ENCODE assay signal across 21 cellular contexts in the genomic region with DNA sequence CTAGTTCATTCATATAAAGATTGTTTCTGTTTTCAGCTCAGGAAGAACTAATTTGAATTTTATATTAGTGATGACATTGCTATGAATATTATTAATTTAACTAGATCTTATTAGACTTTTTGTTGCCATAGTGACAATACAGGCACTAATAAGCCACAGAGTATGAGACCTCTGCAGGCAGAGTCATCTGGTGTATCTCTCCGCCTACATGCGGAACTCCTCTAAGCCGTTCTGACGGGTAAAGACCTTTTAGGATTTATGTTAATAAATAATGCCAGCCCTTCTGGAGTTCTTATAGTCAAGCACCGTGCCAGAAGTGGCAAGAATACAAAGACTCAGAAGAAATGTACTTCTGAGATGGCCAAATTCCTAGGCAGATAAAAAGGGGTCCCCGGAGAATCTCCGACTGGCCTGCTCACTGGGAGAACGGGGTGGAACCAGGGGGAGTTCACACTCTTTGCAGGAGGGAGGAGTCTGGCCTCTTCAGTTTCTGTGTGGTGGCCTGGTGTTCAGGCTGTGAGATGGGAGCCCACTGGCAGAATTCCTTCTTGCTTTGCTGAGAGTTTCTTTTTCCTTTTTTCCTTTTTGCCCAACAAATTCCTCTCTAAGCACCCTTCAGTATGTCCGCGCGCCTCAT.
DNase-seq lines count a peak whose midpoint lies in the region; ATAC-seq and TF ChIP-seq lines count a peak whose summit lies in the region.
"Had no signal": no experiment of that assay in that cellular context is flagged by ENCODE, and none has a peak within 500 bp of the region (broad histone marks: within the 10 kb centered on the region; RNA-seq: fewer than 3 reads in every experiment).

No MANE protein-coding gene starts in this region.

- peaks cover 19% of the 10 kb centered on the region for H3K36me3 ChIP-seq in OCI-LY3 (replicated peaks; ENCODE audit: low read depth, low read length)
- no peaks in the 10 kb centered on the region for H3K36me3 ChIP-seq in smooth muscle cell (ENCODE audit: low read depth)
- H3K36me3 ChIP-seq in Peyer's patch = no peaks in the 10 kb centered on the region
- H3K36me3 ChIP-seq: MG63, upper lobe of left lung had no signal

- 26% methylated on average over 11 of the region's 11 CpGs for WGBS in smooth muscle cell (ENCODE audit: low lambda C conversion rate)

- H2AFZ ChIP-seq in OCI-LY3 (ENCODE audit: low read depth, low read length) (no peak overlapping the region), smooth muscle cell (ENCODE audit: low read depth) (no peak overlapping the region)

- H3K27ac ChIP-seq in OCI-LY3 (ENCODE audit: low read length) (peak overlapping the region; percentile 100), smooth muscle cell (ENCODE audit: low read depth) (peak overlapping the region; percentile 93), Peyer's patch (no peak overlapping the region)
- H3K27ac ChIP-seq: skin epidermis, upper lobe of left lung had no signal

- H3K4me3 ChIP-seq in OCI-LY3 (ENCODE audit: low read length) (peak overlapping the region; percentile 39; the same call in 1 of the 2 replicates), smooth muscle cell (no peak overlapping the region), Peyer's patch (no peak overlapping the region)
- H3K4me3 ChIP-seq: MG63, skin epidermis, upper lobe of left lung had no signal

- TF ChIP-seq POLR2A in Peyer's patch (IDR thresholded peaks at IDR 0.05) = no peak

- H4K20me1 ChIP-seq in OCI-LY3 (ENCODE audit: insufficient read depth, low read length) = no peaks in the 10 kb centered on the region
- H4K20me1 ChIP-seq in smooth muscle cell (ENCODE audit: low read depth) = no peaks in the 10 kb centered on the region

- ATAC-seq in left cardiac atrium = peak; percentile 63 to 66
- ATAC-seq in GM21717 (IDR thresholded peaks at IDR 0.05; ENCODE audit: unreplicated experiment) = no peak
- ATAC-seq: naive thymus-derived CD8-positive, alpha-beta T cell; stimulated activated naive CD8-positive, alpha-beta T cell treated with anti-CD3 and anti-CD28 coated beads, Interleukin-15, amount 100 ng/mL, for 72 hours had no signal

- no peaks in the 10 kb centered on the region for H3F3A ChIP-seq in smooth muscle cell (ENCODE audit: low read depth)

- TF ChIP-seq CTCF in OCI-LY3 (IDR thresholded peaks at IDR 0.05; ENCODE audit: low read depth, low read length) (no peak), smooth muscle cell (IDR thresholded peaks at IDR 0.05; ENCODE audit: borderline replicate concordance, insufficient read depth, poor library complexity, severe bottlenecking) (no peak), Peyer's patch (IDR thresholded peaks at IDR 0.05) (no peak)

- H3K4me1 ChIP-seq in OCI-LY3 (ENCODE audit: low read length) = peaks cover 76% of the 10 kb centered on the region
- no peaks in the 10 kb centered on the region for H3K4me1 ChIP-seq in smooth muscle cell (ENCODE audit: low read depth)
- no peaks in the 10 kb centered on the region for H3K4me1 ChIP-seq in Peyer's patch

- H3K4me2 ChIP-seq in OCI-LY3 (ENCODE audit: low read length) = peak overlapping the region; percentile 67
- peak overlapping the region; percentile 52 for H3K4me2 ChIP-seq in smooth muscle cell

- intact Hi-C loops in left cardiac atrium (cut with DNase I) = loop anchor here in 1 of 2 donors (10.0 kb wide), 1 partner anchor 131 kb away; no protein-coding TSS in a partner anchor

- no peaks in the 10 kb centered on the region for H3K9me3 ChIP-seq in OCI-LY3 (ENCODE audit: insufficient read depth, low read length)
- H3K9me3 ChIP-seq in smooth muscle cell (replicated peaks; ENCODE audit: low read depth) = no peaks in the 10 kb centered on the region
- no peaks in the 10 kb centered on the region for H3K9me3 ChIP-seq in Peyer's patch
- H3K9me3 ChIP-seq: MG63, upper lobe of left lung had no signal

- H3K27me3 ChIP-seq in OCI-LY3 (ENCODE audit: low read depth, low read length) (no peaks in the 10 kb centered on the region), smooth muscle cell (ENCODE audit: low read depth) (no peaks in the 10 kb centered on the region), Peyer's patch (no peaks in the 10 kb centered on the region)
- H3K27me3 ChIP-seq: MG63, upper lobe of left lung had no signal

- H3K9ac ChIP-seq in OCI-LY3 (ENCODE audit: low read length) = peak overlapping the region; percentile 97
- H3K9ac ChIP-seq in smooth muscle cell (ENCODE audit: low read depth) = peak overlapping the region; percentile 80

- peaks cover 12% of the 10 kb centered on the region for H3K79me2 ChIP-seq in OCI-LY3 (ENCODE audit: low read length)
- H3K79me2 ChIP-seq in smooth muscle cell (ENCODE audit: low read depth) = no peaks in the 10 kb centered on the region

- DNase-seq in GM03348 (ENCODE audit: low spot score) (peak; percentile 46), left cardiac atrium (no peak), smooth muscle cell (lab: John Stamatoyannopoulos, UW; ENCODE audit: unreplicated experiment) (peak; percentile 16), Peyer's patch (no peak), NCI-H2171 treated with DMSO at 0.1 percent for 48 hours (lab: John Stamatoyannopoulos, UW) (no peak)
- DNase-seq: activated CD4-positive, alpha-beta T cell treated with anti-CD3 and anti-CD28 coated beads, Interleukin-2, amount 10 ng/mL, durations not matched to agents 7 days and 5 days; activated effector memory CD4-positive, alpha-beta T cell treated with Interleukin-2 at 50 U/mL for 16 hours; C1 segment of cervical spinal cord; islet precursor cell; MG63; naive thymus-derived CD8-positive, alpha-beta T cell; NCI-H1436 treated with DMSO at 0.1 percent for 48 hours; OCI-M1; posterior cingulate gyrus; SHP77 treated with DMSO at 0.1 percent for 48 hours; stimulated activated CD4-positive, alpha-beta T cell treated with anti-CD3 and anti-CD28 coated beads, Interleukin-4, amount 100 ng/mL, for 1 hour; stimulated activated naive CD8-positive, alpha-beta T cell treated with anti-CD3 and anti-CD28 coated beads, Interleukin-15, amount 100 ng/mL, for 72 hours; upper lobe of left lung had no signal

Comparison
In these comparisons a context has a peak if more than half of its experiments do, and no peak if none do; other contexts are left out.
1. DNase-seq: peak in GM03348 (single experiment) and smooth muscle cell (single experiment); none in left cardiac atrium (single experiment), Peyer's patch (0 of 3) and NCI-H2171 treated with DMSO at 0.1 percent for 48 hours (single experiment).
2. H3K27ac ChIP-seq: peak in OCI-LY3 (single experiment) and smooth muscle cell (single experiment); none in Peyer's patch (0 of 4).